Comparison of ENCODE assay signal across 9 cellular contexts in the genomic region with DNA sequence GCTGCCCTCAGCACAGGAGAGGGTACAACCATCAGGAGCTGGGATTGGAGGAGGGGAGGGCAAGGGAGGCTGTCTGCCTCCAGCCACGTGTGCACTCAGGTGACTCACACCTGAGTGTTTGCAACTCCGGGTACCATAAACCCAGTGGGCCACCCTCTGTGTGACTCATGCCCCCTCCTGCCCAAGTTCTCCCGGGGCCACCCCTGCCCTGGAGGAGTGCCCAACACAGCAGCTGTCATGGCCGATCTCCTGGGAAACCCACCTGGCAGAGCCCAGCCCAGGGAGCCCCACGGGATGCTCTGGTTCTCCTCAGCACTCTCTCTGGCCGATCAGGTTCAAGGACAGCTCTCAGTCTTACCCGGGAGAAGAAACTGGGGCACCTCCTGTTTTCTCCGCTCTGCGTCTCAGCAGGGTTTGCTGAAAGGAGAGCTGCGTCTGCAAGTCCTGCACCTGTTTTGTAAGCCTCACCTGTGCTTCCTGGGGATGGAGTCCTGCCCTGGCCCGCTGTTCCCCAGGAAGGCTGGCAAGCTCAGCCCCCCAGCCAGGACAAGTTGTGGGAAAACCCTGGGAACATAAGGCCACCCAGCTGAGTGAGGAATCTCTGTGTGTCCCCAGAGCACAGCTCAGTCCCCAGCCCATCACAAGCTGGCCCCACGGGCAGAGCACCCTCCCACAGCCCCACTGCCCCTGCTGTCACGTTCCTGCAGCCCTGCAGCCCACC. TPM values are rescaled to one million over a fixed set of nuclear protein-coding genes. Genes with fewer than 3 reads are reported as not detected.
DNase-seq lines count a peak whose midpoint lies in the region; ATAC-seq and TF ChIP-seq lines count a peak whose summit lies in the region.
"Had no signal": no experiment of that assay in that cellular context is flagged by ENCODE, and none has a peak within 500 bp of the region (broad histone marks: within the 10 kb centered on the region; RNA-seq: fewer than 3 reads in every experiment).

No MANE protein-coding gene starts in this region.

- no peak overlapping the region for H3K9ac ChIP-seq in rectal smooth muscle tissue (ENCODE audit: low read length)
- no peak overlapping the region for H3K9ac ChIP-seq in colonic mucosa (ENCODE audit: low read depth in 2 of 2, low read length in 2 of 2)

- no peaks in the 10 kb centered on the region for H3K9me3 Mint-ChIP-seq in Calu3 (ENCODE audit: low read depth, unreplicated experiment)
- peaks cover 4% of the 10 kb centered on the region for H3K9me3 Mint-ChIP-seq in dendritic cell treated with granulocyte-macrophage colony-stimulating factor and Interleukin-4, amounts not matched to agents 40 ng/mL and 50 ng/mL, for 4 days

- TF ChIP-seq CTCF in Calu3 (IDR thresholded peaks at IDR 0.05; ENCODE audit: unreplicated experiment) (no peak), colonic mucosa (IDR thresholded peaks at IDR 0.05) (no peak)

- no TSS peak for BruUV-seq in Calu3 (replicated peaks; lab: Mats Ljungman, UMichigan)

- H3K36me3 Mint-ChIP-seq in Calu3 (ENCODE audit: insufficient read depth, unreplicated experiment) = peaks cover 17% of the 10 kb centered on the region
- H3K36me3 Mint-ChIP-seq in dendritic cell treated with granulocyte-macrophage colony-stimulating factor and Interleukin-4, amounts not matched to agents 40 ng/mL and 50 ng/mL, for 4 days (ENCODE audit: low read depth) = peaks cover 8% of the 10 kb centered on the region

- CTCF ChIA-PET in Calu3 (lab: Charles Lee) = interaction anchor here (0.7 to 1.3 kb wide), 5 partner anchors 29 to 410 kb away, joined by 3 to 7 read pairs (median 4); no protein-coding TSS in a partner anchor

- H3K27ac ChIP-seq in rectal smooth muscle tissue (ENCODE audit: low read depth, low read length) = peak overlapping the region; percentile 48
- no peak overlapping the region for H3K27ac ChIP-seq in colonic mucosa
- H3K27ac ChIP-seq: cardiac muscle cell had no signal

- no peaks in the 10 kb centered on the region for H3K4me1 ChIP-seq in rectal smooth muscle tissue (ENCODE audit: control insufficient read depth, insufficient read depth, low read length)
- no peaks in the 10 kb centered on the region for H3K4me1 ChIP-seq in colonic mucosa

- ATAC-seq in GM21786 (IDR thresholded peaks at IDR 0.05; ENCODE audit: unreplicated experiment) (no peak), HG03045 (IDR thresholded peaks at IDR 0.05; ENCODE audit: unreplicated experiment) (no peak), HG02763 (IDR thresholded peaks at IDR 0.05; ENCODE audit: unreplicated experiment) (no peak)

- no peaks in the 10 kb centered on the region for H3K9me3 ChIP-seq in colonic mucosa

- H3K27me3 ChIP-seq in rectal smooth muscle tissue (ENCODE audit: control insufficient read depth, insufficient read depth, low read length) (no peaks in the 10 kb centered on the region), colonic mucosa (no peaks in the 10 kb centered on the region)

- peak overlapping the region; percentile 9 for H3K4me3 Mint-ChIP-seq in Calu3 (ENCODE audit: low read depth, unreplicated experiment)
- H3K4me3 Mint-ChIP-seq in dendritic cell treated with granulocyte-macrophage colony-stimulating factor and Interleukin-4, amounts not matched to agents 40 ng/mL and 50 ng/mL, for 4 days = peak overlapping the region; percentile 75

- H3K4me3 ChIP-seq in rectal smooth muscle tissue (ENCODE audit: low read length) (no peak overlapping the region), colonic mucosa (no peak overlapping the region)
- H3K4me3 ChIP-seq: cardiac muscle cell had no signal

- H3K27me3 Mint-ChIP-seq in Calu3 (ENCODE audit: unreplicated experiment) = peaks cover 16% of the 10 kb centered on the region
- H3K27me3 Mint-ChIP-seq in dendritic cell treated with granulocyte-macrophage colony-stimulating factor and Interleukin-4, amounts not matched to agents 40 ng/mL and 50 ng/mL, for 4 days = peaks cover 36% of the 10 kb centered on the region

- intact Hi-C loops in Calu3 (cut with micrococcal nuclease; ENCODE audit: unreplicated experiment) = loop anchor here (10.0 kb wide), 1 partner anchor 58 kb away; no protein-coding TSS in a partner anchor
- intact Hi-C loops in dendritic cell treated with granulocyte-macrophage colony-stimulating factor and Interleukin-4, amounts not matched to agents 40 ng/mL and 50 ng/mL, for 4 days (cut with micrococcal nuclease) = loop anchor here (2.0 to 5.0 kb wide), 2 partner anchors 64 to 74 kb away; a partner anchor contains a TSS
- intact Hi-C loops in colonic mucosa (cut with DNase I) = no loop called here

- DNase-seq in Calu3 (peak; percentile 55), NCI-H2107 treated with DMSO at 0.1 percent for 48 hours (lab: John Stamatoyannopoulos, UW; ENCODE audit: unreplicated experiment) (peak; percentile 26), colonic mucosa (no peak)

- H3K4me1 Mint-ChIP-seq in Calu3 (ENCODE audit: low read depth, unreplicated experiment) = peaks cover 9% of the 10 kb centered on the region
- peaks cover 54% of the 10 kb centered on the region for H3K4me1 Mint-ChIP-seq in dendritic cell treated with granulocyte-macrophage colony-stimulating factor and Interleukin-4, amounts not matched to agents 40 ng/mL and 50 ng/mL, for 4 days (ENCODE audit: low read depth)

- no peaks in the 10 kb centered on the region for H3K36me3 ChIP-seq in rectal smooth muscle tissue (ENCODE audit: control insufficient read depth, insufficient read depth, low read length)
- no peaks in the 10 kb centered on the region for H3K36me3 ChIP-seq in colonic mucosa
- H3K36me3 ChIP-seq: cardiac muscle cell had no signal

- H3K27ac Mint-ChIP-seq in Calu3 (ENCODE audit: unreplicated experiment) = no peak overlapping the region
- peak overlapping the region; percentile 88 for H3K27ac Mint-ChIP-seq in dendritic cell treated with granulocyte-macrophage colony-stimulating factor and Interleukin-4, amounts not matched to agents 40 ng/mL and 50 ng/mL, for 4 days

RNA-seq across cellular contexts. Expression of a gene that starts 44.0 kb away (rescaled TPM):
- total RNA-seq in Calu3 (2022) = 35.3 and 40.1 TPM in 2 replicates
- 10 to 100 TPM; 51.8 to 54.7 TPM for total RNA-seq in colonic mucosa
